Comparison of ENCODE assay signal across 12 cellular contexts in genomic region chrX:68114573-68115199, GRCh38.
DNase-seq lines count a peak whose midpoint lies in the region; TF ChIP-seq lines count a peak whose summit lies in the region.
"Had no signal": no experiment of that assay in that cellular context is flagged by ENCODE, and none has a peak within 500 bp of the region (broad histone marks: within the 10 kb centered on the region; RNA-seq: fewer than 3 reads in every experiment).

No MANE protein-coding gene starts in this region.

- H3K23ac ChIP-seq in mesenchymal stem cell (ENCODE audit: low read length in 2 of 2), result no peak overlapping the region

- H2AFZ ChIP-seq in mesenchymal stem cell (ENCODE audit: low read depth, low read length), result no peak overlapping the region

- no peak overlapping the region for H2BK120ac ChIP-seq in mesenchymal stem cell (ENCODE audit: low read depth, low read length)

- H2BK5ac ChIP-seq in mesenchymal stem cell (ENCODE audit: low read depth, low read length, poor library complexity, severe bottlenecking), result no peak overlapping the region

- 80% methylated on average over 3 of the region's 4 CpGs for WGBS in mesenchymal stem cell

- H3K79me1 ChIP-seq in mesenchymal stem cell (replicated peaks; ENCODE audit: low read length, poor library complexity, severe bottlenecking), result no peaks in the 10 kb centered on the region

- peaks cover 2% of the 10 kb centered on the region for H3K4me1 ChIP-seq in mesenchymal stem cell (ENCODE audit: control insufficient read depth, insufficient read depth, low read depth, low read length)

- H3K27ac ChIP-seq in mesenchymal stem cell (ENCODE audit: low read length, poor library complexity, severe bottlenecking), result no peak overlapping the region
- H3K27ac ChIP-seq in coronary artery, result no peak overlapping the region
- H3K27ac ChIP-seq: thoracic aorta had no signal

- TF ChIP-seq CTCF in coronary artery (IDR thresholded peaks at IDR 0.05), result no peak

- no peak overlapping the region for H3K4me2 ChIP-seq in mesenchymal stem cell (ENCODE audit: low read length, poor library complexity, severe bottlenecking)

- H4K91ac ChIP-seq in mesenchymal stem cell (ENCODE audit: low read length), result no peak overlapping the region

- no peak overlapping the region for H2BK12ac ChIP-seq in mesenchymal stem cell (ENCODE audit: low read length in 2 of 2)

- no peak overlapping the region for H2AK5ac ChIP-seq in mesenchymal stem cell (ENCODE audit: low read length, severe bottlenecking)

- peaks cover 4 to 8% of the 10 kb centered on the region in 2 experiments for H3K36me3 ChIP-seq in mesenchymal stem cell (ENCODE audit: control insufficient read depth in 1 of 2, insufficient read depth in 2 of 2, low read depth in 1 of 2, low read length in 2 of 2)
- H3K36me3 ChIP-seq: thoracic aorta had no signal

- no peak overlapping the region for H4K8ac ChIP-seq in mesenchymal stem cell (ENCODE audit: low read length)

- no peak overlapping the region for H3K4me3 ChIP-seq in mesenchymal stem cell (ENCODE audit: insufficient read depth in 1 of 2, low read depth in 1 of 2, low read length in 2 of 2)
- H3K4me3 ChIP-seq in coronary artery, result no peak overlapping the region
- H3K4me3 ChIP-seq: thoracic aorta had no signal

- H3K4ac ChIP-seq in mesenchymal stem cell (ENCODE audit: low read depth in 1 of 2, low read length in 2 of 2), result no peak overlapping the region

- H3K27me3 ChIP-seq in mesenchymal stem cell (ENCODE audit: control insufficient read depth in 1 of 2, insufficient read depth in 1 of 2, low read length in 2 of 2), result no peaks in the 10 kb centered on the region

- peak; percentile 13 for DNase-seq in ELF-1 (ENCODE audit: low read depth, low spot score)
- DNase-seq in NCI-H1694 (lab: John Stamatoyannopoulos, UW), result peak; percentile 60
- peak; percentile 20 for DNase-seq in astrocyte of the hippocampus (ENCODE audit: low read depth, low spot score)
- peak; percentile 2 for DNase-seq in mesenchymal stem cell
- no peak for DNase-seq in coronary artery (ENCODE audit: low spot score)
- no peak for DNase-seq in NCI-H1436 treated with DMSO at 0.1 percent for 48 hours (lab: John Stamatoyannopoulos, UW)
- no peak for DNase-seq in effector CD8-positive, alpha-beta T cell (lab: John Stamatoyannopoulos, UW)
- no peak for DNase-seq in NCI-H2227 treated with DMSO at 0.1 percent for 48 hours (lab: John Stamatoyannopoulos, UW)
- DNase-seq: activated CD4-positive, alpha-beta T cell treated with anti-CD3 and anti-CD28 coated beads, Interleukin-2, amount 10 ng/mL, durations not matched to agents 7 days and 5 days; DMS79; posterior cingulate gyrus had no signal

- no peak overlapping the region for H2BK15ac ChIP-seq in mesenchymal stem cell (ENCODE audit: low read depth, poor library complexity, severe bottlenecking)

- no peak overlapping the region for H3K18ac ChIP-seq in mesenchymal stem cell (ENCODE audit: low read depth in 1 of 2, low read length in 2 of 2)

- H3K9ac ChIP-seq in mesenchymal stem cell (ENCODE audit: low read length), result no peak overlapping the region

- H3K9me3 ChIP-seq in mesenchymal stem cell (ENCODE audit: control insufficient read depth, low read length), result no peaks in the 10 kb centered on the region
- H3K9me3 ChIP-seq: thoracic aorta had no signal

- H3K14ac ChIP-seq in mesenchymal stem cell (ENCODE audit: low read length in 2 of 2), result no peak overlapping the region

Comparison
In these comparisons a context has a peak if more than half of its experiments do, and no peak if none do; other contexts are left out.
1. DNase-seq: peak in ELF-1 (single experiment), NCI-H1694 (single experiment), astrocyte of the hippocampus (single experiment) and mesenchymal stem cell (single experiment); none in coronary artery (single experiment), NCI-H1436 treated with DMSO at 0.1 percent for 48 hours (single experiment), effector CD8-positive, alpha-beta T cell (single experiment) and NCI-H2227 treated with DMSO at 0.1 percent for 48 hours (single experiment).